In the genomic region with DNA sequence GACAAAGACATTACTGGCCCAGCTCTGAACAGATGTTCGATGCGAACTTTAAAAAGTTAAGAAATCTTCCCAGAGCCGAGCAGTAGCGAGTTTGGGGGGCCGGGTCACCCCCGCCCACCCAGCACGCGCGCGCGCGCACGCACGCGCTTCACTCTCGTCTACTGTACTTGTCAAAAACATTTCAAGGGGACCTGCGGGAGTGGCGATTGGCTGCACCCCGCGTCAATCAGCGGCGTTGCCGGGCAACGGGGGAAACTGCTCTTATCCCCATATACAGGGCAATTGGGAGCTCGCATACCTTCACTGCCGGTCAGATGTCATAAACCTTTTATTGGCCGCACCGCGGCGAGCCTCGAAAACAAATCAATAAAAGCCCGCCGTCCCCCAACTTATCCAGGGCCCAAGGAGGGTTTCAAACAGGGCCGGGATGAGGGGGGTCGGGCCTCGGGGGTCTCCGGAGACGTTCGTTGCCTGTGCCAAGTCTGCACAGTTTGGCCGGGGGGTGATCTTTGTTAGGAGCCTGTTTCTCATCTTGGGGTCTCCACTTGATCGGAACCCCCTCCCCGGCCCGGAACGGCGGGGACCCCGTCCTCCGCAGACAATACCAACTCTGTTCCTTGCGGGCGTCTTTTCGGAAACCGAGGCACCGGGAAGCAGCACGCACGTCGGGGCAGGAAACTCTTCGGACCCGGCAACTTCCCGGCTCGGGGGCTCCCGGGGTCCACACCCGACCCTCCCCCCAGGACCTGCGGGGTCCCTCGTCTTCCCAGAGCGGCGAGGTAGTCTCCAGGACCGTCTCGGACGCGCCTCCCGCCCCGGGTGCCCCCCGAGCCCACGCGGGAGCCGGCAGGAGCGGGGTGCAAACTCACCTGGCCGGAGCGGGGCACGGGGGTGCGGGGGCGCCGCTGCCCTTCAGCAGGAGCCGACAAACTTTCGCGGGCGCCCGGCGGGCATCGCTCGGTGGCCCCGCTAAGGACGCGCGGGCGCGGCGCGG, we compare ENCODE assay signal across 1 cellular context.
TF ChIP-seq lines count a peak whose summit lies in the region.

No MANE protein-coding gene starts in this region.

TF ChIP-seq in H1, 55 proteins besides CTCF, POLR2A, EP300 and RAD21 (continued from another document):
- TF ChIP-seq CREB1 (IDR thresholded peaks at IDR 0.05), result no peak
- TF ChIP-seq CEBPB (IDR thresholded peaks at IDR 0.05; ENCODE audit: low read depth, low read length), result no peak
TF ChIP-seq in H1: peak in this region for 13.
